Comparison of ENCODE assay signal across 1 cellular context in genomic region chr10:79562135-79562756, GRCh38.
TF ChIP-seq lines count a peak whose summit lies in the region.

No MANE protein-coding gene starts in this region.

TF ChIP-seq in SK-N-SH, 30 proteins besides CTCF, POLR2A, EP300 and RAD21 (continued from another document):
- TF ChIP-seq, protein P1, sequence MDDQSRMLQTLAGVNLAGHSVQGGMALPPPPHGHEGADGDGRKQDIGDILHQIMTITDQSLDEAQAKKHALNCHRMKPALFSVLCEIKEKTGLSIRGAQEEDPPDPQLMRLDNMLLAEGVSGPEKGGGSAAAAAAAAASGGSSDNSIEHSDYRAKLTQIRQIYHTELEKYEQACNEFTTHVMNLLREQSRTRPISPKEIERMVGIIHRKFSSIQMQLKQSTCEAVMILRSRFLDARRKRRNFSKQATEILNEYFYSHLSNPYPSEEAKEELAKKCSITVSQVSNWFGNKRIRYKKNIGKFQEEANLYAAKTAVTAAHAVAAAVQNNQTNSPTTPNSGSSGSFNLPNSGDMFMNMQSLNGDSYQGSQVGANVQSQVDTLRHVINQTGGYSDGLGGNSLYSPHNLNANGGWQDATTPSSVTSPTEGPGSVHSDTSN (IDR thresholded peaks at IDR 0.05), result 0 out of 2 replicates have a peak, but pooled peaks have one; percentile 43
- TF ChIP-seq ELF1 (IDR thresholded peaks at IDR 0.05), result no peak
- no peak for TF ChIP-seq RXRA (IDR thresholded peaks at IDR 0.05; ENCODE audit: borderline replicate concordance, low read depth)
- no peak for TF ChIP-seq CHD2 (IDR thresholded peaks at IDR 0.05; ENCODE audit: low read length, partially characterized antibody)
